13 cellular contexts compared by ENCODE assay signal in genomic region chr6:28282923-28283322, GRCh38. TPM values are rescaled to one million over a fixed set of nuclear protein-coding genes. Genes with fewer than 3 reads are reported as not detected.
DNase-seq lines count a peak whose midpoint lies in the region; ATAC-seq, FAIRE-seq and TF ChIP-seq lines count a peak whose summit lies in the region.
"Had no signal": no experiment of that assay in that cellular context is flagged by ENCODE, and none has a peak within 500 bp of the region (broad histone marks: within the 10 kb centered on the region; RNA-seq: fewer than 3 reads in every experiment).

No MANE protein-coding gene starts in this region.

- H3K4me3 ChIP-seq in HepG2 (replicated peaks in 1 of 3; ENCODE audit: insufficient read depth in 1 of 3, low read depth in 2 of 3, low read length in 3 of 3) (no peak overlapping the region), right lobe of liver (no peak overlapping the region), smooth muscle cell (peak overlapping the region; percentile 95)
- H3K4me3 ChIP-seq: right atrium auricular region, testis had no signal

- no peak for FAIRE-seq in HepG2 (lab: Jason Lieb, UNC)
- FAIRE-seq: G401.6 had no signal

- TF ChIP-seq POLR2A in HepG2 (IDR thresholded peaks at IDR 0.05; ENCODE audit: insufficient read depth in 1 of 2, low read depth in 2 of 2, low read length in 2 of 2) (no peak), right lobe of liver (IDR thresholded peaks at IDR 0.05) (no peak)

- no peak for TF ChIP-seq EP300 in HepG2 (IDR thresholded peaks at IDR 0.05; ENCODE audit: low read depth in 2 of 2, low read length in 2 of 2)
- TF ChIP-seq EP300 in HepG2 (CRISPR knock-in tag; IDR thresholded peaks at IDR 0.05; ENCODE audit: borderline replicate concordance) = no peak

- H3K9ac ChIP-seq in HepG2 (ENCODE audit: insufficient read depth, low read depth, low read length) = no peak overlapping the region
- no peak overlapping the region for H3K9ac ChIP-seq in smooth muscle cell (ENCODE audit: low read depth)

- no peaks in the 10 kb centered on the region for H3K9me3 ChIP-seq in HepG2 (ENCODE audit: low read length)
- H3K9me3 ChIP-seq in right lobe of liver = no peaks in the 10 kb centered on the region
- H3K9me3 ChIP-seq in smooth muscle cell (replicated peaks; ENCODE audit: low read depth) = no peaks in the 10 kb centered on the region
- H3K9me3 ChIP-seq: testis had no signal

- no peaks in the 10 kb centered on the region for H3K27me3 Mint-ChIP-seq in chondrocyte (ENCODE audit: low read depth)

- peaks cover 5 to 20% of the 10 kb centered on the region in 2 experiments; a peak in 4 of 5 replicates for H3K36me3 ChIP-seq in HepG2 (replicated peaks in 1 of 2; ENCODE audit: control insufficient read depth in 1 of 2, insufficient read depth in 2 of 2, low read length in 2 of 2)
- no peaks in the 10 kb centered on the region for H3K36me3 ChIP-seq in right lobe of liver
- peaks cover 9% of the 10 kb centered on the region for H3K36me3 ChIP-seq in smooth muscle cell (ENCODE audit: low read depth)

- H4K20me1 ChIP-seq in HepG2 (ENCODE audit: insufficient read depth, low read length) (no peaks in the 10 kb centered on the region), smooth muscle cell (ENCODE audit: low read depth) (no peaks in the 10 kb centered on the region)

- TF ChIP-seq RAD21 in HepG2 (CRISPR knock-in tag; IDR thresholded peaks at IDR 0.05) = no peak

- H3K9me3 Mint-ChIP-seq in chondrocyte (ENCODE audit: low read depth) = peaks cover 13% of the 10 kb centered on the region
- H3K9me3 Mint-ChIP-seq: T-helper 2 cell treated with Interferon-gamma antibody and Interleukin-4, amounts not matched to agents 5 μg/mL and 100 μg/mL, for 36 hours had no signal

- in situ Hi-C loops in HepG2 (cut with HindIII; ENCODE audit: extremely low pct_ligation_motif_present, low pct_unique_long_range_greater_than_20kb) = no loop called here

- no peak overlapping the region for H3K4me3 Mint-ChIP-seq in chondrocyte (ENCODE audit: unreplicated experiment)
- H3K4me3 Mint-ChIP-seq: memory B cell had no signal

- intact Hi-C loops in HepG2 (cut with micrococcal nuclease; ENCODE audit: unreplicated experiment) (loop anchor here (5.0 kb wide), 1 partner anchor 39 kb away; no protein-coding TSS in a partner anchor), right lobe of liver (cut with DNase I) (no loop called here)

- DNase-seq in HepG2 (ENCODE audit: low spot score) (no peak), right lobe of liver (no peak), chondrocyte (ENCODE audit: low spot score) (no peak), smooth muscle cell (lab: John Stamatoyannopoulos, UW; ENCODE audit: unreplicated experiment) (no peak), putamen (ENCODE audit: low spot score) (no peak), Kasumi-1 (lab: John Stamatoyannopoulos, UW) (no peak)
- DNase-seq: activated naive CD8-positive, alpha-beta T cell treated with anti-CD3 and anti-CD28 coated beads for 36 hours; dorsolateral prefrontal cortex; testis had no signal

- H3K4me2 ChIP-seq in HepG2 (ENCODE audit: low read depth, low read length) (peak overlapping the region; percentile 80; the same call in 1 of the 2 replicates), smooth muscle cell (peak overlapping the region; percentile 90)

- peaks cover 16% of the 10 kb centered on the region for H3K4me1 ChIP-seq in HepG2 (ENCODE audit: insufficient read depth, low read length)
- peaks cover 0 to 17% (median 0%) of the 10 kb centered on the region in 4 donors for H3K4me1 ChIP-seq in right lobe of liver
- H3K4me1 ChIP-seq in smooth muscle cell (ENCODE audit: low read depth) = peaks cover 5% of the 10 kb centered on the region
- H3K4me1 ChIP-seq: testis had no signal

- H2AFZ ChIP-seq in HepG2 (ENCODE audit: low read length) (no peak overlapping the region), smooth muscle cell (ENCODE audit: low read depth) (no peak overlapping the region)

- CTCF ChIA-PET in HepG2 (lab: Yijun Ruan, JAX; ENCODE audit: low intra/inter-chr PET ratio, low total read pairs) = no interaction called here

- peaks cover 14% of the 10 kb centered on the region for H3K4me1 Mint-ChIP-seq in chondrocyte (ENCODE audit: low read depth)

- no TSS peak for BruUV-seq in HepG2 (replicated peaks; lab: Mats Ljungman, UMichigan)

- 95% methylated on average over 2 of the region's 2 CpGs for WGBS in HepG2 (ENCODE audit: low lambda C conversion rate)
- 92% methylated on average over 2 of the region's 2 CpGs for WGBS in right lobe of liver (ENCODE audit: insufficient coverage, low coverage, low lambda C conversion rate, missing lambda C conversion rate)
- 98% methylated on average over 2 of the region's 2 CpGs for WGBS in smooth muscle cell (ENCODE audit: low lambda C conversion rate)

- H3K27ac ChIP-seq in HepG2 (ENCODE audit: extremely low read length, insufficient read depth, low read length) (no peak overlapping the region), right lobe of liver (no peak overlapping the region), smooth muscle cell (ENCODE audit: low read depth) (no peak overlapping the region)
- H3K27ac ChIP-seq: dorsolateral prefrontal cortex, right atrium auricular region, testis had no signal

- H3K79me2 ChIP-seq in HepG2 (ENCODE audit: insufficient read depth, low read length) = peaks cover 5% of the 10 kb centered on the region
- peaks cover 26% of the 10 kb centered on the region for H3K79me2 ChIP-seq in smooth muscle cell (ENCODE audit: low read depth)

- peaks cover 6% of the 10 kb centered on the region for H3F3A ChIP-seq in smooth muscle cell (ENCODE audit: low read depth)

- no peaks in the 10 kb centered on the region; a peak in 1 of 5 replicates for H3K27me3 ChIP-seq in HepG2 (ENCODE audit: control insufficient read depth in 1 of 2, insufficient read depth in 2 of 2, low read length in 2 of 2)
- H3K27me3 ChIP-seq in right lobe of liver = no peaks in the 10 kb centered on the region
- H3K27me3 ChIP-seq in smooth muscle cell (ENCODE audit: low read depth) = no peaks in the 10 kb centered on the region
- H3K27me3 ChIP-seq: dorsolateral prefrontal cortex, right atrium auricular region, testis had no signal

- TF ChIP-seq CTCF in HepG2 (CRISPR knock-in tag; IDR thresholded peaks at IDR 0.05) (no peak), right lobe of liver (IDR thresholded peaks at IDR 0.05) (no peak), chondrocyte (IDR thresholded peaks at IDR 0.05) (no peak), smooth muscle cell (IDR thresholded peaks at IDR 0.05; ENCODE audit: borderline replicate concordance, insufficient read depth, poor library complexity, severe bottlenecking) (no peak)

- ATAC-seq in HepG2 (no peak), right lobe of liver (no peak)

- H3K27ac Mint-ChIP-seq in chondrocyte (ENCODE audit: unreplicated experiment) = peak overlapping the region; percentile 49
- H3K27ac Mint-ChIP-seq: activated naive CD8-positive, alpha-beta T cell treated with anti-CD3 and anti-CD28 coated beads for 36 hours; memory B cell; T-helper 2 cell treated with Interferon-gamma antibody and Interleukin-4, amounts not matched to agents 5 μg/mL and 100 μg/mL, for 36 hours had no signal

- H3K36me3 Mint-ChIP-seq in chondrocyte (ENCODE audit: low read depth) = peaks cover 37% of the 10 kb centered on the region

- POLR2A ChIA-PET in HepG2 (lab: Yijun Ruan, JAX) = interaction anchor here (1.2 to 1.4 kb wide), 4 partner anchors 52 to 73 kb away, joined by 3 to 6 read pairs (median 4); partner anchors contain the start of gene ZKSCAN3

RNA-seq across cellular contexts. Expression of gene PGBD1, which starts 1.6 kb away (rescaled TPM):
- total RNA-seq in HepG2 (2016; rRNA removed; fragmentation: Illumina TruSeq; extraction: Trizol) (6.9 and 8.5 TPM in 2 replicates), right lobe of liver (1 to 10 TPM; 1.1 to 2.0 (median 1.3) TPM), chondrocyte (7.6 to 9.9 TPM (median 8.5 TPM) in 3 replicates), smooth muscle cell (9.2 and 15.1 TPM in 2 replicates)
- total RNA-seq in HepG2 (2016; cell fraction: cytosol; rRNA removed; fragmentation: Illumina TruSeq; extraction: Trizol; ENCODE audit: low read depth) = 1.3 and 1.9 TPM in 2 replicates
- total RNA-seq in HepG2 (2016; cell fraction: insoluble cytoplasmic fraction; rRNA removed; fragmentation: Illumina TruSeq; extraction: Trizol) = 7.2 and 8.1 TPM in 2 replicates
- 3.5 and 4.3 TPM in 2 replicates for total RNA-seq in HepG2 (2016; cell fraction: membrane; rRNA removed; fragmentation: Illumina TruSeq; extraction: Trizol)
- 6.9 and 7.1 TPM in 2 replicates for total RNA-seq in HepG2 (2016; cell fraction: nucleus; rRNA removed; fragmentation: Illumina TruSeq; extraction: Trizol)
- polyA plus RNA-seq in HepG2 (2011; rRNA removed) (3.6 and 4.3 TPM in 2 replicates), smooth muscle cell (8.1 and 9.7 TPM in 2 replicates)
- 1.8 and 2.8 TPM in 2 replicates for polyA plus RNA-seq in HepG2 (2011; cell fraction: cytosol; rRNA removed)
- polyA plus RNA-seq in HepG2 (2011; cell fraction: nucleus; rRNA removed) = 4.7 and 6.6 TPM in 2 replicates
- 3.9 and 4.6 TPM in 2 replicates for polyA plus RNA-seq in HepG2 (2012)
- polyA plus RNA-seq in HepG2 (2016; cell fraction: cytosol; fragmentation: Illumina TruSeq; extraction: Trizol; ENCODE audit: low read depth) = 1.0 and 1.2 TPM in 2 replicates
- polyA plus RNA-seq in HepG2 (2016; cell fraction: insoluble cytoplasmic fraction; fragmentation: Illumina TruSeq; extraction: Trizol; ENCODE audit: low read depth) = 5.7 and 6.1 TPM in 2 replicates
- 2.3 and 2.4 TPM in 2 replicates for polyA plus RNA-seq in HepG2 (2016; cell fraction: membrane; fragmentation: Illumina TruSeq; extraction: Trizol; ENCODE audit: low read depth)
- polyA plus RNA-seq in HepG2 (2016; cell fraction: nucleus; fragmentation: Illumina TruSeq; extraction: Trizol; ENCODE audit: insufficient read depth, low read depth) = 10.1 and 10.5 TPM in 2 replicates
- polyA minus RNA-seq in HepG2 (2011; rRNA and poly(A)+ RNA removed; ENCODE audit: low replicate concordance) = 2.1 and 5.3 TPM in 2 replicates
- polyA minus RNA-seq in HepG2 (2011; cell fraction: cytosol; rRNA and poly(A)+ RNA removed) = 1.4 and 2.2 TPM in 2 replicates
- polyA minus RNA-seq in HepG2 (2011; cell fraction: nucleus; rRNA and poly(A)+ RNA removed) = 6.2 and 8.1 TPM in 2 replicates

RNA-seq across cellular contexts. Expression of gene ZSCAN26, which starts 16.0 kb away (rescaled TPM):
- total RNA-seq in HepG2 (2016; rRNA removed; fragmentation: Illumina TruSeq; extraction: Trizol) = 15.6 and 18.5 TPM in 2 replicates
- 7.2 and 8.7 TPM in 2 replicates for total RNA-seq in HepG2 (2016; cell fraction: cytosol; rRNA removed; fragmentation: Illumina TruSeq; extraction: Trizol; ENCODE audit: low read depth)
- total RNA-seq in HepG2 (2016; cell fraction: insoluble cytoplasmic fraction; rRNA removed; fragmentation: Illumina TruSeq; extraction: Trizol) = 15.7 and 18.1 TPM in 2 replicates
- total RNA-seq in HepG2 (2016; cell fraction: membrane; rRNA removed; fragmentation: Illumina TruSeq; extraction: Trizol) = 10.3 and 13.0 TPM in 2 replicates
- 15.2 and 17.4 TPM in 2 replicates for total RNA-seq in HepG2 (2016; cell fraction: nucleus; rRNA removed; fragmentation: Illumina TruSeq; extraction: Trizol)
- polyA plus RNA-seq in HepG2 (2011; rRNA removed) = 12.0 and 13.4 TPM in 2 replicates
- polyA plus RNA-seq in HepG2 (2011; cell fraction: cytosol; rRNA removed) = 4.9 and 6.6 TPM in 2 replicates
- polyA plus RNA-seq in HepG2 (2011; cell fraction: nucleus; rRNA removed) = 22.8 and 33.1 TPM in 2 replicates
- 10.5 and 11.0 TPM in 2 replicates for polyA plus RNA-seq in HepG2 (2012)
- 1.5 and 1.9 TPM in 2 replicates for polyA plus RNA-seq in HepG2 (2016; cell fraction: cytosol; fragmentation: Illumina TruSeq; extraction: Trizol; ENCODE audit: low read depth)
- 12.7 and 14.4 TPM in 2 replicates for polyA plus RNA-seq in HepG2 (2016; cell fraction: insoluble cytoplasmic fraction; fragmentation: Illumina TruSeq; extraction: Trizol; ENCODE audit: low read depth)
- 3.2 and 3.7 TPM in 2 replicates for polyA plus RNA-seq in HepG2 (2016; cell fraction: membrane; fragmentation: Illumina TruSeq; extraction: Trizol; ENCODE audit: low read depth)
- 22.0 and 24.8 TPM in 2 replicates for polyA plus RNA-seq in HepG2 (2016; cell fraction: nucleus; fragmentation: Illumina TruSeq; extraction: Trizol; ENCODE audit: insufficient read depth, low read depth)
- polyA minus RNA-seq in HepG2 (2011; rRNA and poly(A)+ RNA removed; ENCODE audit: low replicate concordance) = 6.9 and 9.7 TPM in 2 replicates
- 4.6 TPM in 2 replicates for polyA minus RNA-seq in HepG2 (2011; cell fraction: cytosol; rRNA and poly(A)+ RNA removed)
- 28.1 and 38.9 TPM in 2 replicates for polyA minus RNA-seq in HepG2 (2011; cell fraction: nucleus; rRNA and poly(A)+ RNA removed)
- total RNA-seq in right lobe of liver = 1 to 10 TPM; 2.7 to 8.1 (median 5.3) TPM
- total RNA-seq in chondrocyte = 12.6 to 18.9 TPM (median 14.8 TPM) in 3 replicates
- total RNA-seq in smooth muscle cell = 16.1 and 22.4 TPM in 2 replicates
- polyA plus RNA-seq in smooth muscle cell = 7.0 and 10.7 TPM in 2 replicates

RNA-seq across cellular contexts. Expression of gene NKAPL, which starts 23.8 kb away (rescaled TPM):
- total RNA-seq in HepG2 (2016; rRNA removed; fragmentation: Illumina TruSeq; extraction: Trizol) (not detected in 2 replicates), right lobe of liver (1 to 10 TPM in 1 of 6 experiments, under 1 TPM in 5; 0.15 to 1.0 (median 0.36) TPM), chondrocyte (not detected in 3 replicates), smooth muscle cell (not detected in 2 replicates)
- total RNA-seq in HepG2 (2016; cell fraction: cytosol; rRNA removed; fragmentation: Illumina TruSeq; extraction: Trizol; ENCODE audit: low read depth) = not detected in 2 replicates
- total RNA-seq in HepG2 (2016; cell fraction: insoluble cytoplasmic fraction; rRNA removed; fragmentation: Illumina TruSeq; extraction: Trizol) = not detected in 2 replicates
- not detected in 2 replicates for total RNA-seq in HepG2 (2016; cell fraction: membrane; rRNA removed; fragmentation: Illumina TruSeq; extraction: Trizol)
- total RNA-seq in HepG2 (2016; cell fraction: nucleus; rRNA removed; fragmentation: Illumina TruSeq; extraction: Trizol) = 0.31 TPM in 1 of 2 replicates, not detected in the other
- polyA plus RNA-seq in HepG2 (2011; rRNA removed) (not detected in 2 replicates), smooth muscle cell (0.18 and 0.28 TPM in 2 replicates)
- not detected in 2 replicates for polyA plus RNA-seq in HepG2 (2011; cell fraction: cytosol; rRNA removed)
- polyA plus RNA-seq in HepG2 (2011; cell fraction: nucleus; rRNA removed) = not detected in 2 replicates
- not detected in 2 replicates for polyA plus RNA-seq in HepG2 (2012)
- not detected in 2 replicates for polyA plus RNA-seq in HepG2 (2016; cell fraction: cytosol; fragmentation: Illumina TruSeq; extraction: Trizol; ENCODE audit: low read depth)
- polyA plus RNA-seq in HepG2 (2016; cell fraction: insoluble cytoplasmic fraction; fragmentation: Illumina TruSeq; extraction: Trizol; ENCODE audit: low read depth) = not detected in 2 replicates
- not detected in 2 replicates for polyA plus RNA-seq in HepG2 (2016; cell fraction: membrane; fragmentation: Illumina TruSeq; extraction: Trizol; ENCODE audit: low read depth)
- polyA plus RNA-seq in HepG2 (2016; cell fraction: nucleus; fragmentation: Illumina TruSeq; extraction: Trizol; ENCODE audit: insufficient read depth, low read depth) = not detected in 2 replicates
- polyA minus RNA-seq in HepG2 (2011; rRNA and poly(A)+ RNA removed; ENCODE audit: low replicate concordance) = not detected in 2 replicates
- not detected in 2 replicates for polyA minus RNA-seq in HepG2 (2011; cell fraction: cytosol; rRNA and poly(A)+ RNA removed)
- not detected in 2 replicates for polyA minus RNA-seq in HepG2 (2011; cell fraction: nucleus; rRNA and poly(A)+ RNA removed)

RNA-seq across cellular contexts. Expression of gene ZKSCAN4, which starts 30.9 kb away (rescaled TPM):
- 7.8 and 10.2 TPM in 2 replicates for total RNA-seq in HepG2 (2016; rRNA removed; fragmentation: Illumina TruSeq; extraction: Trizol)
- total RNA-seq in HepG2 (2016; cell fraction: cytosol; rRNA removed; fragmentation: Illumina TruSeq; extraction: Trizol; ENCODE audit: low read depth) = 1.4 and 1.6 TPM in 2 replicates
- total RNA-seq in HepG2 (2016; cell fraction: insoluble cytoplasmic fraction; rRNA removed; fragmentation: Illumina TruSeq; extraction: Trizol) = 7.5 and 9.4 TPM in 2 replicates
- total RNA-seq in HepG2 (2016; cell fraction: membrane; rRNA removed; fragmentation: Illumina TruSeq; extraction: Trizol) = 3.7 and 5.5 TPM in 2 replicates
- 6.4 and 6.9 TPM in 2 replicates for total RNA-seq in HepG2 (2016; cell fraction: nucleus; rRNA removed; fragmentation: Illumina TruSeq; extraction: Trizol)
- polyA plus RNA-seq in HepG2 (2011; rRNA removed) = 2.9 and 3.4 TPM in 2 replicates
- 2.1 and 2.6 TPM in 2 replicates for polyA plus RNA-seq in HepG2 (2011; cell fraction: cytosol; rRNA removed)
- 3.2 and 3.7 TPM in 2 replicates for polyA plus RNA-seq in HepG2 (2011; cell fraction: nucleus; rRNA removed)
- 4.0 and 4.1 TPM in 2 replicates for polyA plus RNA-seq in HepG2 (2012)
- 0.36 and 0.46 TPM in 2 replicates for polyA plus RNA-seq in HepG2 (2016; cell fraction: cytosol; fragmentation: Illumina TruSeq; extraction: Trizol; ENCODE audit: low read depth)
- 5.8 and 6.2 TPM in 2 replicates for polyA plus RNA-seq in HepG2 (2016; cell fraction: insoluble cytoplasmic fraction; fragmentation: Illumina TruSeq; extraction: Trizol; ENCODE audit: low read depth)
- 1.1 TPM in 2 replicates for polyA plus RNA-seq in HepG2 (2016; cell fraction: membrane; fragmentation: Illumina TruSeq; extraction: Trizol; ENCODE audit: low read depth)
- polyA plus RNA-seq in HepG2 (2016; cell fraction: nucleus; fragmentation: Illumina TruSeq; extraction: Trizol; ENCODE audit: insufficient read depth, low read depth) = 10.0 and 10.9 TPM in 2 replicates
- polyA minus RNA-seq in HepG2 (2011; rRNA and poly(A)+ RNA removed; ENCODE audit: low replicate concordance) = 2.8 and 4.2 TPM in 2 replicates
- 2.3 and 3.3 TPM in 2 replicates for polyA minus RNA-seq in HepG2 (2011; cell fraction: cytosol; rRNA and poly(A)+ RNA removed)
- polyA minus RNA-seq in HepG2 (2011; cell fraction: nucleus; rRNA and poly(A)+ RNA removed) = 4.1 and 6.6 TPM in 2 replicates
- total RNA-seq in right lobe of liver = 1 to 10 TPM; 1.1 to 2.6 (median 2.3) TPM
- 4.8 to 7.1 TPM (median 5.1 TPM) in 3 replicates for total RNA-seq in chondrocyte
- total RNA-seq in smooth muscle cell = 4.5 and 5.1 TPM in 2 replicates
- polyA plus RNA-seq in smooth muscle cell = 5.2 TPM in 2 replicates

RNA-seq across cellular contexts. Expression of gene ZSCAN31, which starts 53.0 kb away (rescaled TPM):
- total RNA-seq in HepG2 (2016; rRNA removed; fragmentation: Illumina TruSeq; extraction: Trizol) = 6.2 and 7.2 TPM in 2 replicates
- 3.0 and 3.6 TPM in 2 replicates for total RNA-seq in HepG2 (2016; cell fraction: cytosol; rRNA removed; fragmentation: Illumina TruSeq; extraction: Trizol; ENCODE audit: low read depth)
- total RNA-seq in HepG2 (2016; cell fraction: insoluble cytoplasmic fraction; rRNA removed; fragmentation: Illumina TruSeq; extraction: Trizol) = 7.3 and 8.3 TPM in 2 replicates
- 6.2 and 10.2 TPM in 2 replicates for total RNA-seq in HepG2 (2016; cell fraction: membrane; rRNA removed; fragmentation: Illumina TruSeq; extraction: Trizol)
- total RNA-seq in HepG2 (2016; cell fraction: nucleus; rRNA removed; fragmentation: Illumina TruSeq; extraction: Trizol) = 4.9 and 6.5 TPM in 2 replicates
- 3.6 and 5.3 TPM in 2 replicates for polyA plus RNA-seq in HepG2 (2011; rRNA removed)
- 2.6 and 3.6 TPM in 2 replicates for polyA plus RNA-seq in HepG2 (2011; cell fraction: cytosol; rRNA removed)
- 3.9 and 4.9 TPM in 2 replicates for polyA plus RNA-seq in HepG2 (2011; cell fraction: nucleus; rRNA removed)
- 4.8 and 4.9 TPM in 2 replicates for polyA plus RNA-seq in HepG2 (2012)
- 1.6 and 2.0 TPM in 2 replicates for polyA plus RNA-seq in HepG2 (2016; cell fraction: cytosol; fragmentation: Illumina TruSeq; extraction: Trizol; ENCODE audit: low read depth)
- polyA plus RNA-seq in HepG2 (2016; cell fraction: insoluble cytoplasmic fraction; fragmentation: Illumina TruSeq; extraction: Trizol; ENCODE audit: low read depth) = 5.7 TPM in 2 replicates
- polyA plus RNA-seq in HepG2 (2016; cell fraction: membrane; fragmentation: Illumina TruSeq; extraction: Trizol; ENCODE audit: low read depth) = 2.2 and 2.3 TPM in 2 replicates
- 4.4 and 7.8 TPM in 2 replicates for polyA plus RNA-seq in HepG2 (2016; cell fraction: nucleus; fragmentation: Illumina TruSeq; extraction: Trizol; ENCODE audit: insufficient read depth, low read depth)
- 7.2 and 8.6 TPM in 2 replicates for polyA minus RNA-seq in HepG2 (2011; rRNA and poly(A)+ RNA removed; ENCODE audit: low replicate concordance)
- 5.3 and 5.4 TPM in 2 replicates for polyA minus RNA-seq in HepG2 (2011; cell fraction: cytosol; rRNA and poly(A)+ RNA removed)
- polyA minus RNA-seq in HepG2 (2011; cell fraction: nucleus; rRNA and poly(A)+ RNA removed) = 7.1 and 8.2 TPM in 2 replicates
- 1 to 10 TPM; 3.7 to 6.9 (median 4.6) TPM for total RNA-seq in right lobe of liver
- 1.8 to 2.6 TPM (median 2.0 TPM) in 3 replicates for total RNA-seq in chondrocyte
- 1.5 and 1.9 TPM in 2 replicates for total RNA-seq in smooth muscle cell
- polyA plus RNA-seq in smooth muscle cell = 1.1 and 6.2 TPM in 2 replicates
